9 cellular contexts compared by ENCODE assay signal in genomic region chr20:53872561-53873248, GRCh38.
DNase-seq lines count a peak whose midpoint lies in the region; ATAC-seq, FAIRE-seq and TF ChIP-seq lines count a peak whose summit lies in the region.
"Had no signal": no experiment of that assay in that cellular context is flagged by ENCODE, and none has a peak within 500 bp of the region (broad histone marks: within the 10 kb centered on the region; RNA-seq: fewer than 3 reads in every experiment).

No MANE protein-coding gene starts in this region.

- no peak for FAIRE-seq in GM12878 (lab: Jason Lieb, UNC)
- FAIRE-seq: colon had no signal

- WGBS in GM12878 (ENCODE audit: insufficient coverage, insufficient replicate concordance, low lambda C conversion rate, missing lambda C conversion rate) = 1% methylated on average over 10 of the region's 10 CpGs

- H3K4me1 ChIP-seq in A673 (ENCODE audit: insufficient read depth, low read length, poor library complexity, severe bottlenecking) (peaks cover 42% of the 10 kb centered on the region), OCI-LY7 (ENCODE audit: insufficient read depth, low read length, poor library complexity, severe bottlenecking) (peaks cover 71% of the 10 kb centered on the region), GM12878 (ENCODE audit: control insufficient read depth, insufficient read depth, low read length) (peaks cover 31% of the 10 kb centered on the region), neutrophil (ENCODE audit: control insufficient read depth in 1 of 2, insufficient read depth in 1 of 2, low read depth in 1 of 2, low read length in 1 of 2) (peaks cover 52 to 56% of the 10 kb centered on the region in 2 experiments)

- SMC1A ChIA-PET in GM12878 (lab: Charles Lee; ENCODE audit: uncharacterized antibody, unreplicated experiment) = interaction anchor here (0.6 to 3.8 kb wide), 50 partner anchors 11 to 867 kb away, joined by 3 to 59 read pairs (median 6); no protein-coding TSS in a partner anchor

- TF ChIP-seq RAD21 in GM12878 (IDR thresholded peaks at IDR 0.05; ENCODE audit: insufficient read depth, low read depth, low read length) = no peak

- H3K9ac ChIP-seq in GM12878 (ENCODE audit: control insufficient read depth, insufficient read depth, low read length) = peak overlapping the region; percentile 65

- H3K79me2 ChIP-seq in OCI-LY7 (ENCODE audit: insufficient read depth, low read depth, low read length) (no peaks in the 10 kb centered on the region), GM12878 (ENCODE audit: control insufficient read depth, insufficient read depth, low read length) (no peaks in the 10 kb centered on the region)

- H4K20me1 ChIP-seq in OCI-LY7 (ENCODE audit: insufficient read depth, low read length) = no peaks in the 10 kb centered on the region
- H4K20me1 ChIP-seq in GM12878 (ENCODE audit: control insufficient read depth, insufficient read depth) = no peaks in the 10 kb centered on the region

- CTCF ChIA-PET in A673 (lab: Charles Lee) (interaction anchor here (0.6 kb wide), 2 partner anchors 25 to 67 kb away, joined by 4 to 6 read pairs; no protein-coding TSS in a partner anchor), OCI-LY7 (lab: Charles Lee; ENCODE audit: unreplicated experiment) (interaction anchor here (0.6 to 2.2 kb wide), 9 partner anchors 27 to 544 kb away, joined by 3 to 9 read pairs (median 3); no protein-coding TSS in a partner anchor), GM12878 (lab: Yijun Ruan, JAX) (interaction anchor here (0.7 to 3.9 kb wide), 23 partner anchors 12 to 295 kb away, joined by 3 to 34 read pairs (median 5); no protein-coding TSS in a partner anchor)

- no peaks in the 10 kb centered on the region for H3K27me3 ChIP-seq in A673 (replicated peaks; ENCODE audit: insufficient read depth, low read depth, low read length, poor library complexity)
- H3K27me3 ChIP-seq in GM12878 (replicated peaks in 1 of 2; ENCODE audit: control insufficient read depth in 2 of 2, insufficient read depth in 2 of 2, low read length in 1 of 2) = no peaks in the 10 kb centered on the region
- no peaks in the 10 kb centered on the region for H3K27me3 ChIP-seq in neutrophil

- TF ChIP-seq POLR2A in GM12878 (IDR thresholded peaks at IDR 0.05; ENCODE audit: low read depth, low read length) = no peak

- H3K9me2 ChIP-seq in OCI-LY7 (ENCODE audit: insufficient read depth, low read length) = no peaks in the 10 kb centered on the region

- peak overlapping the region; percentile 3 for H3K4me3 ChIP-seq in A673 (ENCODE audit: low read depth, low read length, poor library complexity, severe bottlenecking)
- peak overlapping the region; percentile 59 for H3K4me3 ChIP-seq in OCI-LY7 (ENCODE audit: low read depth, low read length, poor library complexity, severe bottlenecking)
- peak overlapping the region; percentile 35 for H3K4me3 ChIP-seq in GM12878
- H3K4me3 ChIP-seq in neutrophil (ENCODE audit: low read depth in 1 of 2, low read length in 1 of 2) = no peak overlapping the region

- in situ Hi-C loops in GM12878 (cut with MboI) = no loop called here

- RAD21 ChIA-PET in GM12878 (lab: Charles Lee; ENCODE audit: unreplicated experiment) = interaction anchor here (0.6 to 4.3 kb wide), 47 partner anchors 13 to 293 kb away, joined by 3 to 74 read pairs (median 6); no protein-coding TSS in a partner anchor

- peak overlapping the region; percentile 77 for H3K4me2 ChIP-seq in OCI-LY7 (ENCODE audit: low read length)
- peak overlapping the region; percentile 98 for H3K4me2 ChIP-seq in GM12878 (ENCODE audit: control insufficient read depth, insufficient read depth)

- peak overlapping the region; percentile 58 for H2AFZ ChIP-seq in OCI-LY7 (ENCODE audit: low read length)
- H2AFZ ChIP-seq in GM12878 (ENCODE audit: control insufficient read depth, low read depth, low read length) = peak overlapping the region; percentile 80

- H3K9me3 ChIP-seq in A673 (ENCODE audit: low read depth, low read length, poor library complexity, severe bottlenecking) (no peaks in the 10 kb centered on the region), OCI-LY7 (ENCODE audit: low read length) (no peaks in the 10 kb centered on the region), GM12878 (replicated peaks; ENCODE audit: control insufficient read depth, insufficient read depth, low read length) (no peaks in the 10 kb centered on the region; the same call in 2 of the 3 replicates), neutrophil (no peaks in the 10 kb centered on the region)

- POLR2A ChIA-PET in A673 (lab: Charles Lee; ENCODE audit: low non-redundant PET) = interaction anchor here (0.7 to 1.1 kb wide), 2 partner anchors 22 to 261 kb away, joined by 3 to 15 read pairs; no protein-coding TSS in a partner anchor
- POLR2A ChIA-PET in OCI-LY7 (lab: Charles Lee) = interaction anchor here (0.6 to 3.7 kb wide), 40 partner anchors 7 to 898 kb away, joined by 3 to 41 read pairs (median 4); no protein-coding TSS in a partner anchor
- POLR2A ChIA-PET in GM12878 (lab: Charles Lee) = interaction anchor here (0.5 to 2.3 kb wide), 22 partner anchors 19 to 293 kb away, joined by 3 to 17 read pairs (median 4); no protein-coding TSS in a partner anchor

- peak; percentile 50 to 68; a peak in 2 of 4 replicates for TF ChIP-seq EP300 in GM12878 (IDR thresholded peaks at IDR 0.05; ENCODE audit: borderline replicate concordance in 1 of 2, control insufficient read depth in 1 of 2, low read depth in 2 of 2, low read length in 2 of 2)

- peak; percentile 54 for DNase-seq in A673 (ENCODE audit: low spot score)
- peak; percentile 90 for DNase-seq in OCI-LY7 (ENCODE audit: low spot score)
- peak; percentile 70 for DNase-seq in GM12878 (ENCODE audit: low read depth, low spot score)
- DNase-seq in posterior cingulate gyrus = no peak
- DNase-seq in iPS-NIHi7 (ENCODE audit: extremely low spot score) = no peak
- no peak for DNase-seq in ureter (ENCODE audit: low spot score)

- H3K36me3 ChIP-seq in A673 (ENCODE audit: insufficient read depth, low read length, poor library complexity, severe bottlenecking) (no peaks in the 10 kb centered on the region), OCI-LY7 (ENCODE audit: insufficient read depth, low read length) (no peaks in the 10 kb centered on the region), GM12878 (ENCODE audit: control insufficient read depth in 2 of 2, insufficient read depth in 2 of 2, low read length in 1 of 2) (no peaks in the 10 kb centered on the region), neutrophil (no peaks in the 10 kb centered on the region)

- BruUV-seq in A673 (replicated peaks; lab: Mats Ljungman, UMichigan) (no TSS peak), OCI-LY7 (replicated peaks; lab: Mats Ljungman, UMichigan) (no TSS peak), GM12878 (replicated peaks; lab: Mats Ljungman, UMichigan) (no TSS peak)

- intact Hi-C loops in A673 (cut with micrococcal nuclease; ENCODE audit: unreplicated experiment) = no loop called here
- intact Hi-C loops in OCI-LY7 (cut with micrococcal nuclease; ENCODE audit: unreplicated experiment) = loop anchor here (1.0 to 5.0 kb wide), 8 partner anchors 21 to 220 kb away; no protein-coding TSS in a partner anchor
- intact Hi-C loops in GM12878 (cut with micrococcal nuclease; ENCODE audit: unreplicated experiment) = loop anchor here (1.0 to 5.0 kb wide), 3 partner anchors 21 to 190 kb away; no protein-coding TSS in a partner anchor
- intact Hi-C loops in posterior cingulate gyrus (cut with DNase I) = no loop called here

- peak overlapping the region; percentile 66 for H3K27ac ChIP-seq in A673 (ENCODE audit: low read depth, low read length, poor library complexity, severe bottlenecking)
- H3K27ac ChIP-seq in OCI-LY7 (ENCODE audit: low read depth, low read length, poor library complexity, severe bottlenecking) = peak overlapping the region; percentile 92
- peak overlapping the region; percentile 87 for H3K27ac ChIP-seq in GM12878 (ENCODE audit: control insufficient read depth, insufficient read depth)
- H3K27ac ChIP-seq in neutrophil = peak overlapping the region; percentile 94

- TF ChIP-seq CTCF in A673 (conservative IDR thresholded peaks at IDR 0.05; ENCODE audit: low read depth, low read length) (no peak), OCI-LY7 (conservative IDR thresholded peaks at IDR 0.05; ENCODE audit: low read length) (no peak), GM12878 (IDR thresholded peaks at IDR 0.05 in 2 of 3, conservative IDR thresholded peaks at IDR 0.05 in 1 of 3; ENCODE audit: control insufficient read depth in 2 of 3, extremely low read depth in 1 of 3, insufficient read depth in 1 of 3, low read depth in 3 of 3, low read length in 3 of 3) (no peak), neutrophil (IDR thresholded peaks at IDR 0.05) (no peak)

- ATAC-seq in GM19463 (IDR thresholded peaks at IDR 0.05; ENCODE audit: unreplicated experiment) = peak; percentile 64
- ATAC-seq in GM12878 = peak; percentile 80

TF ChIP-seq in GM12878, 131 proteins besides CTCF, POLR2A, EP300 and RAD21 (continues in another document):
- TF ChIP-seq ZNF622 (IDR thresholded peaks at IDR 0.05) (no peak), ZNF207 (IDR thresholded peaks at IDR 0.05; ENCODE audit: borderline replicate concordance) (no peak), RFX5 (IDR thresholded peaks at IDR 0.05; ENCODE audit: low read depth, low read length) (no peak), CBX3 (IDR thresholded peaks at IDR 0.05; ENCODE audit: borderline replicate concordance, low read depth) (no peak), ZNF384 (IDR thresholded peaks at IDR 0.05; ENCODE audit: borderline replicate concordance, low read depth, low read length) (no peak), IRF4 (IDR thresholded peaks at IDR 0.05; ENCODE audit: low read depth, low read length) (0 out of 2 replicates have a peak, but pooled peaks have one; percentile 3)
- TF ChIP-seq, protein P1, sequence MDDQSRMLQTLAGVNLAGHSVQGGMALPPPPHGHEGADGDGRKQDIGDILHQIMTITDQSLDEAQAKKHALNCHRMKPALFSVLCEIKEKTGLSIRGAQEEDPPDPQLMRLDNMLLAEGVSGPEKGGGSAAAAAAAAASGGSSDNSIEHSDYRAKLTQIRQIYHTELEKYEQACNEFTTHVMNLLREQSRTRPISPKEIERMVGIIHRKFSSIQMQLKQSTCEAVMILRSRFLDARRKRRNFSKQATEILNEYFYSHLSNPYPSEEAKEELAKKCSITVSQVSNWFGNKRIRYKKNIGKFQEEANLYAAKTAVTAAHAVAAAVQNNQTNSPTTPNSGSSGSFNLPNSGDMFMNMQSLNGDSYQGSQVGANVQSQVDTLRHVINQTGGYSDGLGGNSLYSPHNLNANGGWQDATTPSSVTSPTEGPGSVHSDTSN (IDR thresholded peaks at IDR 0.05; ENCODE audit: insufficient replicate concordance, low read depth, low read length) = no peak

Comparison
In these comparisons a context has a peak if more than half of its experiments do, and no peak if none do; other contexts are left out.
1. DNase-seq: peak in A673 (single experiment), OCI-LY7 (single experiment) and GM12878 (single experiment); none in posterior cingulate gyrus (0 of 10), iPS-NIHi7 (single experiment) and ureter (single experiment).
2. H3K4me3 ChIP-seq: peak in A673 (single experiment), OCI-LY7 (single experiment) and GM12878 (single experiment); none in neutrophil (0 of 2).
3. intact Hi-C loops: an anchor here in OCI-LY7 (1.0 to 5.0 kb wide) and GM12878 (1.0 to 5.0 kb wide); none called in A673 and posterior cingulate gyrus.
4. Peak in every context shown above with its lines, with median percentiles within 50 percentile points of each other: H3K27ac ChIP-seq.